Comparison of ENCODE assay signal across 2 cellular contexts in genomic region chr1:245091171-245091621, GRCh38.
TF ChIP-seq lines count a peak whose summit lies in the region.

No MANE protein-coding gene starts in this region.

TF ChIP-seq in SK-N-SH, 30 proteins besides CTCF, POLR2A, EP300 and RAD21 (continued from another document):
- TF ChIP-seq ZBTB33 (IDR thresholded peaks at IDR 0.05; ENCODE audit: borderline replicate concordance, low read depth) = no peak
- TF ChIP-seq GABPA (IDR thresholded peaks at IDR 0.05; ENCODE audit: low read depth) = no peak
- TF ChIP-seq FOXM1 (IDR thresholded peaks at IDR 0.05; ENCODE audit: low read depth) = no peak
- no peak for TF ChIP-seq EZH2phosphoT487 (IDR thresholded peaks at IDR 0.05; ENCODE audit: borderline replicate concordance, low read depth)
- TF ChIP-seq RXRA (IDR thresholded peaks at IDR 0.05; ENCODE audit: borderline replicate concordance, low read depth) = no peak
- TF ChIP-seq FOSL2 (IDR thresholded peaks at IDR 0.05; ENCODE audit: borderline replicate concordance, low read depth) = no peak
- no peak for TF ChIP-seq SIN3A (IDR thresholded peaks at IDR 0.05; ENCODE audit: borderline replicate concordance, low read depth, low read length)
- no peak for TF ChIP-seq TEAD4 (IDR thresholded peaks at IDR 0.05; ENCODE audit: borderline replicate concordance, insufficient read depth)

TF ChIP-seq in SK-N-SH treated with all-trans-retinoic acid at 6 μM for 48 hours, 23 proteins besides CTCF, POLR2A, EP300 and RAD21 (continued from another document):
- no peak for TF ChIP-seq CSRNP3 (CRISPR knock-in tag; IDR thresholded peaks at IDR 0.05)
- TF ChIP-seq ZNF565 (CRISPR knock-in tag; conservative IDR thresholded peaks at IDR 0.05; ENCODE audit: low read depth) = no peak
- TF ChIP-seq OSR1 (CRISPR knock-in tag; IDR thresholded peaks at IDR 0.05) = no peak
- no peak for TF ChIP-seq TSHZ2 (CRISPR knock-in tag; IDR thresholded peaks at IDR 0.05)
- no peak for TF ChIP-seq SNAI2 (CRISPR knock-in tag; IDR thresholded peaks at IDR 0.05)
- no peak for TF ChIP-seq ZNF8 (CRISPR knock-in tag; IDR thresholded peaks at IDR 0.05)
- no peak for TF ChIP-seq ZFP30 (CRISPR knock-in tag; IDR thresholded peaks at IDR 0.05)
- TF ChIP-seq TCF4 (CRISPR knock-in tag; IDR thresholded peaks at IDR 0.05; ENCODE audit: borderline replicate concordance) = no peak
- no peak for TF ChIP-seq ZNF70 (CRISPR knock-in tag; IDR thresholded peaks at IDR 0.05)
